In the genomic region with DNA sequence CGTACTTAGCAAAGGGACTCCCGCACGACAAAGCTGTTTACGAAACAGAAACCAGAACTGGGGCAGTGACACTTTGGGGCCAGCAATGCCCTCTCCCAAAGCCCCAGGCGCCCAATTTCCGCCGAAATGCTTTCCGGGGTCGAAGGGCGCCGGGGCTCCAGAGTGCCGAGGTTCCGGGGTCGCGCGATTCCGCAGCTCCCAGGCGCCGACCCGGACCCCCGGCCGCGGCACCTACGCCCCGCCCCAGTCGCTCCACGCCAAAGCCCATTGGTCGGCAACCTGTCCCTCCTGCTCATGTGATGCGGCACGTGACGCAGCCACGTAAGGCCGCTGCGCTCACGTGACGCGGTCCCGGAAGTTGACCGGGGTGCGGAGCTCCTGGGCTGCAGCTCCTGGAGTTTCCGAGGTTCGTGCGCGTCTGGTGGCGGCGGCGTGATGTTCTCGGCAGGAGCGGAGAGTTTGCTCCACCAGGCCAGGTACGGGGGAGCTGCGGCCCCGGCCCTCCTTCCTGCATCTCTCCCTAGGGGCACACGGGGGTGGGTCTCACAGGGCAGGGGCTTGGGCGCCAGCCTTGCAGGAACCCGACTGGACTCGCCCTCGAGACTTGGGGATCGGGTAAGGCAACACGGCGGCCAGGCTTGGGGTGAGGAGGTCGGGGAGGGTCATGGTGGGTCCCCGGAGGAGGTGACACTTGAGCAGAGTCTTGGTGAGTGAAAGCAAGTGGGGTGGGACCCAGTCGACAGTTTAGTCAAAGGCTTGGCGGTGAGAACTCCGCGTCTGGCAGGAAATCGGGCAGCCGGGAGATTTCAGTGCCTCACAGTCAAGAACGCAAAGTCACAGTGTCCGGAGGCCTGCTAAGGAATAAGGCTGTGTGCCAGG, we compare ENCODE assay signal across 8 cellular contexts. TPM values are rescaled to one million over a fixed set of nuclear protein-coding genes. Genes with fewer than 3 reads are reported as not detected.
DNase-seq lines count a peak whose midpoint lies in the region; ATAC-seq and TF ChIP-seq lines count a peak whose summit lies in the region.

A gene with protein sequence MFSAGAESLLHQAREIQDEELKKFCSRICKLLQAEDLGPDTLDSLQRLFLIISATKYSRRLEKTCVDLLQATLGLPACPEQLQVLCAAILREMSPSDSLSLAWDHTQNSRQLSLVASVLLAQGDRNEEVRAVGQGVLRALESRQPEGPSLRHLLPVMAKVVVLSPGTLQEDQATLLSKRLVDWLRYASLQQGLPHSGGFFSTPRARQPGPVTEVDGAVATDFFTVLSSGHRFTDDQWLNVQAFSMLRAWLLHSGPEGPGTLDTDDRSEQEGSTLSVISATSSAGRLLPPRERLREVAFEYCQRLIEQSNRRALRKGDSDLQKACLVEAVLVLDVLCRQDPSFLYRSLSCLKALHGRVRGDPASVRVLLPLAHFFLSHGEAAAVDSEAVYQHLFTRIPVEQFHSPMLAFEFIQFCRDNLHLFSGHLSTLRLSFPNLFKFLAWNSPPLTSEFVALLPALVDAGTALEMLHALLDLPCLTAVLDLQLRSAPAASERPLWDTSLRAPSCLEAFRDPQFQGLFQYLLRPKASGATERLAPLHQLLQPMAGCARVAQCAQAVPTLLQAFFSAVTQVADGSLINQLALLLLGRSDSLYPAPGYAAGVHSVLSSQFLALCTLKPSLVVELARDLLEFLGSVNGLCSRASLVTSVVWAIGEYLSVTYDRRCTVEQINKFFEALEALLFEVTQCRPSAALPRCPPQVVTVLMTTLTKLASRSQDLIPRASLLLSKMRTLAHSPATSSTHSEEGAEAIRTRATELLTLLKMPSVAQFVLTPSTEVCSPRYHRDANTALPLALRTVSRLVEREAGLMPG (plus strand): TSS at position 343 of the 879 bp plus-strand sequence. CDS start 93 bp downstream, at position 436.

- ATAC-seq in GM19372 (IDR thresholded peaks at IDR 0.05; ENCODE audit: low read depth, unreplicated experiment) (peak; percentile 93), HG03521 (IDR thresholded peaks at IDR 0.05; ENCODE audit: unreplicated experiment) (peak; percentile 88), left lobe of liver (peak; percentile 96)

- H3K27ac Mint-ChIP-seq in CD14-positive monocyte = peak within 1 kb of the TSS; percentile 98 to 100 (median 100)

- intact Hi-C loops in CD14-positive monocyte (cut with micrococcal nuclease) = loop anchor here in 1 of 2 donors (1.0 kb wide), 1 partner anchor 133 kb away; no protein-coding TSS in a partner anchor

- no peaks in the 10 kb centered on the region for H3K9me3 Mint-ChIP-seq in CD14-positive monocyte

- TF ChIP-seq CTCF in CD14-positive monocyte (IDR thresholded peaks at IDR 0.05) = no peak

- peaks cover 33% of the 10 kb centered on the region for H3K4me1 Mint-ChIP-seq in CD14-positive monocyte

- peak within 1 kb of the TSS; percentile 99 for H3K4me3 Mint-ChIP-seq in CD14-positive monocyte

- peak; percentile 95 for DNase-seq in CD14-positive monocyte (ENCODE audit: low spot score)
- peak; percentile 82 for DNase-seq in NCI-H748 treated with DMSO at 0.1 percent for 48 hours (lab: John Stamatoyannopoulos, UW)
- DNase-seq in activated CD4-positive, alpha-beta T cell treated with anti-CD3 and anti-CD28 coated beads, Interleukin-2, amount 50 U/mL, for 24 hours (ENCODE audit: low read depth in 1 of 2, low spot score in 1 of 2) = peak; percentile 88 to 92
- peak; percentile 90 for DNase-seq in dedifferentiated amniotic fluid mesenchymal stem cell (ENCODE audit: extremely low spot score)
- DNase-seq in left lobe of liver (ENCODE audit: low spot score) = peak; percentile 96
- peak; percentile 95 to 96 for DNase-seq in stimulated activated CD4-positive, alpha-beta T cell treated with anti-CD3 and anti-CD28 coated beads, Interleukin-2, amount 100 ng/mL, for 24 hours

- H3K27me3 Mint-ChIP-seq in CD14-positive monocyte (ENCODE audit: low read depth in 3 of 3) = no peaks in the 10 kb centered on the region

- peaks cover 8 to 28% of the 10 kb centered on the region in 2 donors for H3K36me3 Mint-ChIP-seq in CD14-positive monocyte

RNA-seq across cellular contexts. Expression of the gene that starts here (rescaled TPM):
- 10 to 100 TPM; 30.8 to 33.8 TPM for polyA plus RNA-seq in CD14-positive monocyte
- 13.2 TPM for total RNA-seq in left lobe of liver

Comparison
In these comparisons a context has a peak if more than half of its experiments do, and no peak if none do; other contexts are left out.
1. Peak in every context shown above with its lines: DNase-seq and ATAC-seq.